In genomic region chr2:224331698-224332097, GRCh38 we compare ENCODE assay signal across 18 cellular contexts.
"Had no signal": no experiment of that assay in that cellular context is flagged by ENCODE, and none has a peak within 500 bp of the region (broad histone marks: within the 10 kb centered on the region; RNA-seq: fewer than 3 reads in every experiment).

No MANE protein-coding gene starts in this region.

- H3K9me3 ChIP-seq: psoas muscle, thoracic aorta, transverse colon had no signal

- H3K4me3 Mint-ChIP-seq: memory B cell; natural killer cell treated with Interleukin-12 subunit alpha and Interleukin-12 subunit beta and Interleukin-15 and Interleukin-18, amount 100 ng/mL, for 72 hours; stimulated activated naive B cell treated with anti-CD40 and anti-IgM and Interleukin-4, amounts not matched to agents 10 μg/mL and 1 μg/mL and 100 μg/mL, for 72 hours; stimulated activated naive CD8-positive, alpha-beta T cell treated with anti-CD3 and anti-CD28 coated beads, Interleukin-15, amount 100 ng/mL, for 72 hours had no signal

- H3K4me1 Mint-ChIP-seq: memory B cell; stimulated activated naive B cell treated with anti-CD40 and anti-IgM and Interleukin-4, amounts not matched to agents 10 μg/mL and 1 μg/mL and 100 μg/mL, for 72 hours; stimulated activated naive CD8-positive, alpha-beta T cell treated with anti-CD3 and anti-CD28 coated beads, Interleukin-15, amount 100 ng/mL, for 72 hours had no signal

- H3K9me3 Mint-ChIP-seq: natural killer cell treated with Interleukin-12 subunit alpha and Interleukin-12 subunit beta and Interleukin-15 and Interleukin-18, amount 100 ng/mL, for 72 hours; stimulated activated naive CD8-positive, alpha-beta T cell treated with anti-CD3 and anti-CD28 coated beads, Interleukin-15, amount 100 ng/mL, for 72 hours had no signal

- H3K36me3 ChIP-seq: thoracic aorta, transverse colon had no signal

- H3K4me1 ChIP-seq: psoas muscle, transverse colon had no signal

- H3K27me3 ChIP-seq: dorsolateral prefrontal cortex, hepatocyte, transverse colon had no signal

- H3K36me3 Mint-ChIP-seq: natural killer cell treated with Interleukin-12 subunit alpha and Interleukin-12 subunit beta and Interleukin-15 and Interleukin-18, amount 100 ng/mL, for 72 hours; stimulated activated naive B cell treated with anti-CD40 and anti-IgM and Interleukin-4, amounts not matched to agents 10 μg/mL and 1 μg/mL and 100 μg/mL, for 72 hours had no signal

- H3K4me2 ChIP-seq: hepatocyte had no signal

- H3K79me2 ChIP-seq: hepatocyte had no signal

- H3K27ac Mint-ChIP-seq: memory B cell; natural killer cell treated with Interleukin-12 subunit alpha and Interleukin-12 subunit beta and Interleukin-15 and Interleukin-18, amount 100 ng/mL, for 72 hours; stimulated activated naive B cell treated with anti-CD40 and anti-IgM and Interleukin-4, amounts not matched to agents 10 μg/mL and 1 μg/mL and 100 μg/mL, for 72 hours; stimulated activated naive CD8-positive, alpha-beta T cell treated with anti-CD3 and anti-CD28 coated beads, Interleukin-15, amount 100 ng/mL, for 72 hours had no signal

- H2AFZ ChIP-seq: hepatocyte had no signal

- DNase-seq: cortex of kidney; dorsolateral prefrontal cortex; effector CD8-positive, alpha-beta T cell; foreskin melanocyte; head of caudate nucleus; kidney glomerular epithelial cell; midbrain; psoas muscle; retina; stimulated activated CD4-positive, alpha-beta T cell treated with anti-CD3 and anti-CD28 coated beads, Interleukin-2, amount 100 ng/mL, for 24 hours; stimulated activated CD4-positive, alpha-beta T cell treated with anti-CD3 and anti-CD28 coated beads, Interleukin-4, amount 100 ng/mL, for 4 hours; stimulated activated naive B cell treated with anti-CD40 and anti-IgM and Interleukin-4, amounts not matched to agents 10 μg/mL and 1 μg/mL and 100 μg/mL, for 72 hours; stimulated activated naive CD8-positive, alpha-beta T cell treated with anti-CD3 and anti-CD28 coated beads, Interleukin-15, amount 100 ng/mL, for 72 hours; transverse colon had no signal

- H3K4me3 ChIP-seq: dorsolateral prefrontal cortex, hepatocyte, psoas muscle, thoracic aorta, transverse colon had no signal

- H3K27ac ChIP-seq: dorsolateral prefrontal cortex, hepatocyte, psoas muscle, thoracic aorta, transverse colon had no signal
